In genomic region chr12:42338280-42338679, GRCh38 we compare ENCODE assay signal across 13 cellular contexts.
"Had no signal": no experiment of that assay in that cellular context is flagged by ENCODE, and none has a peak within 500 bp of the region (broad histone marks: within the 10 kb centered on the region; RNA-seq: fewer than 3 reads in every experiment).

No MANE protein-coding gene starts in this region.

- H3K9me3 ChIP-seq: pancreas, testis, upper lobe of right lung had no signal

- ATAC-seq: esophagus mucosa, left cardiac atrium, pancreas, upper lobe of right lung had no signal

- H3K4me3 ChIP-seq: lung, pancreas, testis, upper lobe of right lung had no signal

- H3K9me3 Mint-ChIP-seq: dendritic cell treated with granulocyte-macrophage colony-stimulating factor and Interleukin-4, amounts not matched to agents 40 ng/mL and 50 ng/mL, for 4 days; naive B cell had no signal

- H3K4me3 Mint-ChIP-seq: dendritic cell treated with granulocyte-macrophage colony-stimulating factor and Interleukin-4, amounts not matched to agents 40 ng/mL and 50 ng/mL, for 4 days; naive B cell had no signal

- DNase-seq: activated CD4-positive, alpha-beta T cell treated with anti-CD3 and anti-CD28 coated beads for 4 hours; activated T-cell treated with anti-CD3 and anti-CD28 coated beads, Interleukin-2, amount 50 U/mL, for 1 hour; glutamatergic neuron; left cardiac atrium; naive B cell; pancreas; stimulated activated CD4-positive, alpha-beta T cell treated with anti-CD3 and anti-CD28 coated beads, Interleukin-2, amount 100 ng/mL, for 48 hours; stimulated activated naive CD4-positive, alpha-beta T cell treated with Interleukin-2 at 50 U/mL for 16 hours; testis; upper lobe of right lung had no signal

- H3K4me1 ChIP-seq: pancreas, testis, upper lobe of right lung had no signal

- H3K27me3 Mint-ChIP-seq: dendritic cell treated with granulocyte-macrophage colony-stimulating factor and Interleukin-4, amounts not matched to agents 40 ng/mL and 50 ng/mL, for 4 days; naive B cell had no signal

- FAIRE-seq: pancreas had no signal

- H3K27ac Mint-ChIP-seq: dendritic cell treated with granulocyte-macrophage colony-stimulating factor and Interleukin-4, amounts not matched to agents 40 ng/mL and 50 ng/mL, for 4 days had no signal

- H3K27ac ChIP-seq: pancreas, testis, upper lobe of right lung had no signal

- H3K27me3 ChIP-seq: pancreas, testis, upper lobe of right lung had no signal
